Comparison of ENCODE assay signal across 12 cellular contexts in genomic region chr12:120791669-120792176, GRCh38.
"Had no signal": no experiment of that assay in that cellular context is flagged by ENCODE, and none has a peak within 500 bp of the region (broad histone marks: within the 10 kb centered on the region; RNA-seq: fewer than 3 reads in every experiment).

No MANE protein-coding gene starts in this region.

- H3K27me3 ChIP-seq: left lung, thyroid gland, uterus had no signal

- H3K4me3 ChIP-seq: left lung, smooth muscle cell, thyroid gland, uterus had no signal

- H3K4me3 Mint-ChIP-seq: brain, endodermal cell had no signal

- ATAC-seq: left lung had no signal

- H3K36me3 ChIP-seq: left lung, thyroid gland, uterus had no signal

- H3K9me3 ChIP-seq: thyroid gland had no signal

- H3K27ac Mint-ChIP-seq: brain, endodermal cell had no signal

- H3K27me3 Mint-ChIP-seq: brain had no signal

- H3K4me1 Mint-ChIP-seq: brain, endodermal cell had no signal

- H3K4me1 ChIP-seq: uterus had no signal

- H3K27ac ChIP-seq: left lung, thyroid gland, uterus, VCaP had no signal

- DNase-seq: activated CD4-positive, alpha-beta T cell treated with anti-CD3 and anti-CD28 coated beads for 48 hours; amniotic stem cell; cerebellar nuclear complex; endodermal cell; left lung; mesendoderm; posterior cingulate gyrus; thyroid gland; uterus had no signal
